2 cellular contexts compared by ENCODE assay signal in genomic region chr2:26617259-26618083, GRCh38.
TF ChIP-seq lines count a peak whose summit lies in the region.

No MANE protein-coding gene starts in this region.

TF ChIP-seq in IMR-90, 13 proteins besides CTCF, POLR2A, EP300 and RAD21 (continued from another document):
- TF ChIP-seq BHLHE40 (IDR thresholded peaks at IDR 0.05; ENCODE audit: low read depth, low read length) = no peak

TF ChIP-seq in HepG2, 621 proteins besides CTCF, POLR2A, EP300 and RAD21:
- TF ChIP-seq ZNF691 (CRISPR knock-in tag; IDR thresholded peaks at IDR 0.05; ENCODE audit: borderline replicate concordance, low read depth) (no peak), ZNF629 (CRISPR knock-in tag; conservative IDR thresholded peaks at IDR 0.05) (peak; percentile 61; the same call in 1 of the 2 replicates)
